In the genomic region with DNA sequence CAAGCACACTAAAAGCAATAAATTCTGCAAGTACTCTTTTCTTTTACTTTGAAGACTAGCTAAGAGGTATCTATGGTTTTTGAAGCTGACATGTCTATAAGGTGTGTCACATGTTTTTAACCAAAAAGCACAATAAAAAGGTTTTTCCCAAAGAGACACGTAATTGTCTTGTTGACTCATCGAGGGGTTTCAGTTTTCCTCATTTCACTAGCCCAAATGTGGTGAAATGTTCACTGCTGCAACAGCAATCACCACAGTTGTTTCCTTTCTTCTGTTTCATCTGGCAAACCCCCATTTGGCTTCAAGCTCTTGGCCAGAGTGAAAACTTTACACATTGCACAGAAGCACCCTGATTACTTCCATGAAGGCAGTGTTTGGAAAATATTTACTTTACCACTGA, we compare ENCODE assay signal across 12 cellular contexts. TPM values are rescaled to one million over a fixed set of nuclear protein-coding genes. Genes with fewer than 3 reads are reported as not detected.
A peak's percentile ranks its signal among the peaks of the same experiment; 100 is the strongest.
DNase-seq lines count a peak whose midpoint lies in the region; ATAC-seq, FAIRE-seq and TF ChIP-seq lines count a peak whose summit lies in the region.
"Had no signal": no experiment of that assay in that cellular context is flagged by ENCODE, and none has a peak within 500 bp of the region (broad histone marks: within the 10 kb centered on the region; RNA-seq: fewer than 3 reads in every experiment).

No MANE protein-coding gene starts in this region.

- no peaks in the 10 kb centered on the region for H3K27me3 ChIP-seq in colonic mucosa
- no peaks in the 10 kb centered on the region for H3K27me3 ChIP-seq in sigmoid colon

- WGBS in sigmoid colon, 2 donors, result 5 to 18% methylated on average over 2 of the region's 2 CpGs

- intact Hi-C loops in colonic mucosa (cut with DNase I), result no loop called here
- intact Hi-C loops in sigmoid colon (cut with DNase I), result no loop called here

- H3K36me3 ChIP-seq in colonic mucosa, result no peaks in the 10 kb centered on the region
- H3K36me3 ChIP-seq in sigmoid colon, result peaks cover 0 to 4% (median 0%) of the 10 kb centered on the region in 4 donors
- H3K36me3 ChIP-seq: WERI-Rb-1 had no signal

- in situ Hi-C loops in GM13977 (cut with MboI; ENCODE audit: low pct_unique_long_range_greater_than_20kb, low sequenced_read_pairs, unreplicated experiment), result no loop called here

- TF ChIP-seq EP300 in sigmoid colon (IDR thresholded peaks at IDR 0.05), result no peak

- TF ChIP-seq CTCF in GM13977 (IDR thresholded peaks at IDR 0.05; ENCODE audit: extremely low read depth, insufficient read depth, missing control alignments) (no peak), colonic mucosa (IDR thresholded peaks at IDR 0.05) (no peak), sigmoid colon (IDR thresholded peaks at IDR 0.05) (no peak)

- peaks cover 9% of the 10 kb centered on the region for H3K4me1 ChIP-seq in colonic mucosa
- H3K4me1 ChIP-seq in sigmoid colon, result peaks cover 0 to 81% (median 60%) of the 10 kb centered on the region in 4 donors

- peak overlapping the region in 1 of 2 donors; percentile 64 for H3K9ac ChIP-seq in colonic mucosa (ENCODE audit: low read depth in 2 of 2, low read length in 2 of 2)

- H3K4me3 ChIP-seq in colonic mucosa (no peak overlapping the region), sigmoid colon (no peak overlapping the region)

- H3K9me3 ChIP-seq in colonic mucosa, result no peaks in the 10 kb centered on the region
- H3K9me3 ChIP-seq in sigmoid colon, result no peaks in the 10 kb centered on the region

- H3K27ac ChIP-seq in colonic mucosa, result peak overlapping the region; percentile 19
- H3K27ac ChIP-seq in sigmoid colon, result peak overlapping the region; percentile 55 to 99 (median 92)
- H3K27ac ChIP-seq: WERI-Rb-1 had no signal

- ATAC-seq in HG02623 (IDR thresholded peaks at IDR 0.05; ENCODE audit: unreplicated experiment) (no peak), HG02938 (IDR thresholded peaks at IDR 0.05; ENCODE audit: unreplicated experiment) (no peak)

- no peak for TF ChIP-seq POLR2A in sigmoid colon (IDR thresholded peaks at IDR 0.05)

- DNase-seq in GM13977 (ENCODE audit: low spot score) (peak; percentile 69), Kasumi-1 (lab: John Stamatoyannopoulos, UW) (peak; percentile 73 to 76), colonic mucosa (peak; percentile 53), sigmoid colon (peak; percentile 85), globus pallidus (ENCODE audit: low spot score) (no peak), urothelium cell line (ENCODE audit: low spot score) (no peak)
- DNase-seq: NCI-H187 treated with DMSO at 0.1 percent for 48 hours; stimulated activated CD4-positive, alpha-beta T cell treated with anti-CD3 and anti-CD28 coated beads, Interleukin-4, amount 100 ng/mL, for 4 hours; WERI-Rb-1 had no signal

- FAIRE-seq in urothelium cell line (lab: Jason Lieb, UNC), result no peak
- FAIRE-seq: GM12891 had no signal

RNA-seq across cellular contexts. Expression of gene HOXA4, which starts 3.8 kb away (rescaled TPM):
- total RNA-seq in colonic mucosa, result 1 to 10 TPM; 3.3 to 4.5 TPM
- total RNA-seq in sigmoid colon, result 1 to 10 TPM; 2.0 to 4.2 (median 2.9) TPM
- polyA plus RNA-seq in sigmoid colon, result 1 to 10 TPM in 2 of 3 donors, not detected in 1; 1.8 to 4.8 TPM

RNA-seq across cellular contexts. Expression of gene HOXA5, which starts 9.1 kb away (rescaled TPM):
- 10 to 100 TPM in 1 of 2 donors, 1 to 10 TPM in 1; 9.6 to 18.7 TPM for total RNA-seq in colonic mucosa
- total RNA-seq in sigmoid colon, result 10 to 100 TPM in 3 of 4 donors, 1 to 10 TPM in 1; 9.2 to 12.2 (median 11.2) TPM
- 10 to 100 TPM in 1 of 3 donors, 1 to 10 TPM in 2; 3.2 to 14.3 (median 7.8) TPM for polyA plus RNA-seq in sigmoid colon

RNA-seq across cellular contexts. Expression of gene HOXA6, which starts 13.2 kb away (rescaled TPM):
- total RNA-seq in colonic mucosa (10 to 100 TPM; 10.9 to 29.6 TPM), sigmoid colon (1 to 10 TPM; 4.2 to 10.0 (median 4.5) TPM)
- 1 to 10 TPM in 2 of 3 donors, not detected in 1; 1.6 to 8.1 TPM for polyA plus RNA-seq in sigmoid colon

RNA-seq across cellular contexts. Expression of gene HOXA3, which starts 18.0 kb away (rescaled TPM):
- total RNA-seq in colonic mucosa (10 to 100 TPM; 13.3 to 14.1 TPM), sigmoid colon (10 to 100 TPM in 2 of 4 donors, 1 to 10 TPM in 2; 4.9 to 20.8 (median 12.0) TPM)
- 10 to 100 TPM in 2 of 3 donors, 1 to 10 TPM in 1; 3.9 to 15.6 (median 10.3) TPM for polyA plus RNA-seq in sigmoid colon

RNA-seq across cellular contexts. Expression of gene HOXA7, which starts 22.1 kb away (rescaled TPM):
- total RNA-seq in colonic mucosa (10 to 100 TPM; 21.9 to 24.4 TPM), sigmoid colon (1 to 10 TPM; 4.7 to 9.1 (median 7.3) TPM)
- polyA plus RNA-seq in sigmoid colon, result 10 to 100 TPM; 18.0 to 23.9 (median 18.0) TPM

Comparison
In these comparisons a context has a peak if more than half of its experiments do, and no peak if none do; other contexts are left out.
1. DNase-seq: peak in GM13977 (single experiment), Kasumi-1 (2 of 2), colonic mucosa (single experiment) and sigmoid colon (single experiment); none in globus pallidus (single experiment) and urothelium cell line (single experiment).